ENCODE assay signal across 2 cellular contexts in genomic region chr6:166675736-166676135, GRCh38.
TF ChIP-seq lines count a peak whose summit lies in the region.

No MANE protein-coding gene starts in this region.

TF ChIP-seq in HEK293, 187 proteins besides CTCF, POLR2A, EP300 and RAD21 (continued from another document):
- TF ChIP-seq ZBTB11 (tag by site-specific recombination; conservative IDR thresholded peaks at IDR 0.05; ENCODE audit: low read depth) = no peak
- peak; percentile 68; the same call in 1 of the 2 replicates for TF ChIP-seq BCL6B (tag by site-specific recombination; IDR thresholded peaks at IDR 0.05)
TF ChIP-seq in HEK293: peak in this region for 1.

TF ChIP-seq in HepG2, 621 proteins besides CTCF, POLR2A, EP300 and RAD21 (continued from another document and continues in another):
- no peak for TF ChIP-seq MAX (IDR thresholded peaks at IDR 0.05)
- no peak for TF ChIP-seq DNMT3B (CRISPR knock-in tag; conservative IDR thresholded peaks at IDR 0.05)
- no peak for TF ChIP-seq FLYWCH1 (CRISPR knock-in tag; IDR thresholded peaks at IDR 0.05)
- TF ChIP-seq ZFP1 (CRISPR knock-in tag; IDR thresholded peaks at IDR 0.05) = no peak
- no peak for TF ChIP-seq IKZF4 (CRISPR knock-in tag; IDR thresholded peaks at IDR 0.05; ENCODE audit: borderline replicate concordance, low read depth, not compliant biosample characterization)
- no peak for TF ChIP-seq ELK4 (CRISPR knock-in tag; IDR thresholded peaks at IDR 0.05; ENCODE audit: borderline replicate concordance)
- TF ChIP-seq ZNF615 (CRISPR knock-in tag; IDR thresholded peaks at IDR 0.05; ENCODE audit: borderline replicate concordance) = no peak
- no peak for TF ChIP-seq ONECUT2 (CRISPR knock-in tag; IDR thresholded peaks at IDR 0.05)
- TF ChIP-seq ZNF33B (CRISPR knock-in tag; IDR thresholded peaks at IDR 0.05) = no peak
- TF ChIP-seq ZNF329 (CRISPR knock-in tag; IDR thresholded peaks at IDR 0.05; ENCODE audit: low read depth) = no peak
- no peak for TF ChIP-seq HCFC1 (IDR thresholded peaks at IDR 0.05; ENCODE audit: low read depth, low read length)
- TF ChIP-seq NRL (CRISPR knock-in tag; IDR thresholded peaks at IDR 0.05; ENCODE audit: borderline replicate concordance) = no peak
- no peak for TF ChIP-seq DR1 (CRISPR knock-in tag; IDR thresholded peaks at IDR 0.05)
- TF ChIP-seq ATF4 (CRISPR knock-in tag; IDR thresholded peaks at IDR 0.05) = no peak
- no peak for TF ChIP-seq ZFP91 (CRISPR knock-in tag; IDR thresholded peaks at IDR 0.05; ENCODE audit: borderline replicate concordance)
- no peak for TF ChIP-seq ATF5 (CRISPR knock-in tag; IDR thresholded peaks at IDR 0.05; ENCODE audit: low read depth)
- TF ChIP-seq NR1H2 (CRISPR knock-in tag; IDR thresholded peaks at IDR 0.05; ENCODE audit: borderline replicate concordance, low read depth) = no peak
- TF ChIP-seq KDM5B (CRISPR knock-in tag; IDR thresholded peaks at IDR 0.05; ENCODE audit: borderline replicate concordance) = no peak
- TF ChIP-seq RARA (CRISPR knock-in tag; IDR thresholded peaks at IDR 0.05) = peak; percentile 46; the same call in 1 of the 2 replicates
- TF ChIP-seq KLF6 (CRISPR knock-in tag; IDR thresholded peaks at IDR 0.05) = no peak
- TF ChIP-seq PHB2 (IDR thresholded peaks at IDR 0.05; ENCODE audit: partially characterized antibody) = no peak
- TF ChIP-seq ZBTB20 (CRISPR knock-in tag; IDR thresholded peaks at IDR 0.05; ENCODE audit: borderline replicate concordance, low read depth) = no peak
- no peak for TF ChIP-seq ZNF281 (CRISPR knock-in tag; IDR thresholded peaks at IDR 0.05; ENCODE audit: borderline replicate concordance)
- TF ChIP-seq MAFF (IDR thresholded peaks at IDR 0.05; ENCODE audit: low read depth, low read length) = no peak
- TF ChIP-seq POLR2AphosphoS2 (IDR thresholded peaks at IDR 0.05; ENCODE audit: low read depth, low read length) = no peak
- TF ChIP-seq BATF2 (CRISPR knock-in tag; IDR thresholded peaks at IDR 0.05) = no peak
- no peak for TF ChIP-seq SRF (IDR thresholded peaks at IDR 0.05; ENCODE audit: low read depth, low read length)
- no peak for TF ChIP-seq PCBP1 (IDR thresholded peaks at IDR 0.05; ENCODE audit: borderline replicate concordance, low read depth, low read length)
- TF ChIP-seq FOXA1 (IDR thresholded peaks at IDR 0.05) = no peak
- peak; percentile 8; the same call in 1 of the 2 replicates for TF ChIP-seq FOXA1 (CRISPR knock-in tag; IDR thresholded peaks at IDR 0.05)
- peak; percentile 58 for TF ChIP-seq ZEB1 (IDR thresholded peaks at IDR 0.05; ENCODE audit: insufficient replicate concordance, low read depth)
- no peak for TF ChIP-seq YEATS2 (CRISPR knock-in tag; IDR thresholded peaks at IDR 0.05; ENCODE audit: borderline replicate concordance)
- TF ChIP-seq ZNF12 (CRISPR knock-in tag; IDR thresholded peaks at IDR 0.05) = no peak
- TF ChIP-seq ASH2L (IDR thresholded peaks at IDR 0.05; ENCODE audit: insufficient read length, low read depth, low read length) = no peak
- no peak for TF ChIP-seq ETV5 (CRISPR knock-in tag; IDR thresholded peaks at IDR 0.05; ENCODE audit: borderline replicate concordance)
- TF ChIP-seq CREM (IDR thresholded peaks at IDR 0.05) = 0 out of 2 replicates have a peak, but pooled peaks have one; percentile 16
- no peak for TF ChIP-seq CREM (CRISPR knock-in tag; IDR thresholded peaks at IDR 0.05)
- no peak for TF ChIP-seq MBD4 (IDR thresholded peaks at IDR 0.05; ENCODE audit: borderline replicate concordance, low read length)
- no peak for TF ChIP-seq THAP9 (CRISPR knock-in tag; IDR thresholded peaks at IDR 0.05; ENCODE audit: borderline replicate concordance)
- TF ChIP-seq HDAC1 (CRISPR knock-in tag; IDR thresholded peaks at IDR 0.05) = no peak
- TF ChIP-seq SP140L (CRISPR knock-in tag; IDR thresholded peaks at IDR 0.05; ENCODE audit: borderline replicate concordance) = no peak
- TF ChIP-seq ZNF18 (CRISPR knock-in tag; IDR thresholded peaks at IDR 0.05; ENCODE audit: insufficient replicate concordance) = no peak
- no peak for TF ChIP-seq TIGD3 (CRISPR knock-in tag; IDR thresholded peaks at IDR 0.05; ENCODE audit: borderline replicate concordance)
- TF ChIP-seq MNT (IDR thresholded peaks at IDR 0.05) = no peak
- peak; percentile 95 for TF ChIP-seq BCL6 (CRISPR knock-in tag; IDR thresholded peaks at IDR 0.05)
- no peak for TF ChIP-seq MATR3 (CRISPR knock-in tag; IDR thresholded peaks at IDR 0.05)
- peak; percentile 34; the same call in 1 of the 2 replicates for TF ChIP-seq CREB1 (IDR thresholded peaks at IDR 0.05)
- TF ChIP-seq CREB1 (CRISPR knock-in tag; IDR thresholded peaks at IDR 0.05) = peak; percentile 72
- TF ChIP-seq RXRA (CRISPR knock-in tag; IDR thresholded peaks at IDR 0.05) = no peak
- no peak for TF ChIP-seq ZNF317 (CRISPR knock-in tag; IDR thresholded peaks at IDR 0.05)
- no peak for TF ChIP-seq SALL1 (CRISPR knock-in tag; IDR thresholded peaks at IDR 0.05)
- no peak for TF ChIP-seq ZNF205 (CRISPR knock-in tag; IDR thresholded peaks at IDR 0.05)
- TF ChIP-seq ZBTB21 (CRISPR knock-in tag; IDR thresholded peaks at IDR 0.05) = peak; percentile 83
- no peak for TF ChIP-seq MTA3 (CRISPR knock-in tag; IDR thresholded peaks at IDR 0.05)
- no peak for TF ChIP-seq ZNF563 (CRISPR knock-in tag; IDR thresholded peaks at IDR 0.05)
